ENCODE assay signal across 7 cellular contexts in the genomic region with DNA sequence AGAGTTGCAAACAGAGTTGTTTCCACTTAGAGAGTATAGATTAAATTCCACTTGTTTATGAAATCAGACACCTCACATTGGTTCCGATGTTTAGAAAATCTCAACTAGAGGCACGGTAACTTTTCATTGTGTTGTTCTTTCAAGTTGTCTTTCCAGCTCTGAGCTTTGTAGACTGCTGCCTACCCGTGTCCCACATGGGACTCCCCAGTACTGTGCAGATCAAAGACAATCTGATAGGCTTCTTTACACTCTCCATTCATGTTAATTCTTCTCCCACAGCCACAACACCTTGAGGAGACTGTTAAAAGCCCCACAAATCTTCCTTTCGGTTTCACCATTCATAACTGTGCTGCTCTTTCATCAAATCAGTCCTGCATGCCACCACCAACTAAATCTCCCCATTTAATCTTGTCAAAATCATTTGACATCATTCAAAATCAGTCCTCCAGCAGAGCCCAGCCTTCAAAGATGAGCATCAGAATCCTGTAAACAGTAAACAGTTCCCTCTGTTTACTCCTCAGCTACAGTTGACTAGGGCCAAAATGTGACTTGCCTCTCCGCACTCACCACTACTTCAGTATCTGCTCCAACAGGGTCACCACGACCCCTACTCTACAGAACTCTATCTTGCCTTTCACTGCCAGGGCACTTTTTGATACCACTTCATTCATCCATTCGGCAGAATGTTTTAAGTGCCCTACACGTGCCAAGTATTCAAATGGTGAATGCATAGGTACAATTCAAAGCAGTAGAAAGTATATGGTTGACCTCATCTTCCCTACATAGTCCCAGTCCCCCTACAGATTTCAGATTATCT. TPM values are rescaled to one million over a fixed set of nuclear protein-coding genes. Genes with fewer than 3 reads are reported as not detected.
A peak's percentile ranks its signal among the peaks of the same experiment; 100 is the strongest.
DNase-seq lines count a peak whose midpoint lies in the region; ATAC-seq and TF ChIP-seq lines count a peak whose summit lies in the region.

No MANE protein-coding gene starts in this region.

- H3K9me3 ChIP-seq in prostate gland: no peaks in the 10 kb centered on the region

- peak; percentile 44 for ATAC-seq in GM19397 (IDR thresholded peaks at IDR 0.05; ENCODE audit: unreplicated experiment)
- peak; percentile 73 for ATAC-seq in HG03378 (IDR thresholded peaks at IDR 0.05; ENCODE audit: unreplicated experiment)

- in situ Hi-C loops in astrocyte of the cerebellum (cut with HindIII; ENCODE audit: low sequenced_read_pairs): loop anchor here (5.0 kb wide), 1 partner anchor 38 kb away; no protein-coding TSS in a partner anchor

- DNase-seq in astrocyte of the cerebellum (ENCODE audit: low read depth) (no peak), prostate gland (ENCODE audit: low spot score) (no peak), GOT3 (lab: John Stamatoyannopoulos, UW) (no peak), HK-2 (ENCODE audit: unreplicated experiment) (no peak), DMS114 treated with DMSO at 0.1 percent for 48 hours (lab: John Stamatoyannopoulos, UW; ENCODE audit: unreplicated experiment) (no peak)

- TF ChIP-seq POLR2A in prostate gland (IDR thresholded peaks at IDR 0.05): no peak

- peak overlapping the region; percentile 93 to 97 for H3K27ac ChIP-seq in prostate gland

- H3K36me3 ChIP-seq in prostate gland: no peaks in the 10 kb centered on the region

- peaks cover 24% of the 10 kb centered on the region for H3K4me1 ChIP-seq in prostate gland (replicated peaks)

- intact Hi-C loops in prostate gland (cut with DNase I): no loop called here

- H3K4me3 ChIP-seq in astrocyte of the cerebellum (ENCODE audit: low read depth, low read length) (peak overlapping the region; percentile 73), prostate gland (peak overlapping the region in 1 of 2 donors; percentile 9)

- no peak for TF ChIP-seq CTCF in astrocyte of the cerebellum (IDR thresholded peaks at IDR 0.05; ENCODE audit: low read depth, low read length, missing control alignments)
- no peak for TF ChIP-seq CTCF in prostate gland (IDR thresholded peaks at IDR 0.05)

- H3K27me3 ChIP-seq in prostate gland (replicated peaks; ENCODE audit: insufficient read depth): no peaks in the 10 kb centered on the region

- WGBS in prostate gland: 31% methylated on average over 8 of the region's 8 CpGs

RNA-seq across cellular contexts. Expression of gene ANXA2, which starts 8.3 kb away (rescaled TPM):
- total RNA-seq in prostate gland: 100 to 1,000 TPM; 404 to 595 TPM
